7 cellular contexts compared by ENCODE assay signal in genomic region chr2:31138037-31138962, GRCh38. TPM values are rescaled to one million over a fixed set of nuclear protein-coding genes. Genes with fewer than 3 reads are reported as not detected.
DNase-seq lines count a peak whose midpoint lies in the region; ATAC-seq and TF ChIP-seq lines count a peak whose summit lies in the region.

TSS of gene GALNT14 (minus strand) at chr2:31138440. CDS start at chr2:31138086, 354 bp downstream.

- no peaks in the 10 kb centered on the region for H3F3A ChIP-seq in SK-N-SH (replicated peaks; ENCODE audit: insufficient read depth)

- peak within 1 kb of the TSS; percentile 18; the same call in 1 of the 2 replicates for H3K4me3 ChIP-seq in GM12865 (ENCODE audit: low read depth, low read length)
- H3K4me3 ChIP-seq in SK-N-SH (ENCODE audit: low read depth in 2 of 2, low read length in 1 of 2) = peak within 1 kb of the TSS; percentile 55 to 64
- peak within 1 kb of the TSS; percentile 47 for H3K4me3 ChIP-seq in colonic mucosa
- H3K4me3 ChIP-seq in kidney epithelial cell (ENCODE audit: low read depth, low read length) = peak within 1 kb of the TSS; percentile 75
- peak within 1 kb of the TSS; percentile 39 to 85 (median 58) for H3K4me3 ChIP-seq in spleen

- WGBS in SK-N-SH (ENCODE audit: low lambda C conversion rate) = 6% methylated on average over 31 of the region's 95 CpGs
- 1 to 3% (median 1%) methylated on average over 7 to 95 of the region's 95 CpGs for WGBS in spleen, 5 donors

- H3K27me3 ChIP-seq in SK-N-SH (ENCODE audit: insufficient read depth) (peaks cover 57% of the 10 kb centered on the region), colonic mucosa (peaks cover 31% of the 10 kb centered on the region), kidney epithelial cell (ENCODE audit: control insufficient read depth, insufficient read depth, low read length) (no peaks in the 10 kb centered on the region), spleen (replicated peaks in 1 of 7) (peaks cover 0 to 64% (median 22%) of the 10 kb centered on the region in 7 donors)

- H3K9me2 ChIP-seq in SK-N-SH = no peaks in the 10 kb centered on the region

- no peaks in the 10 kb centered on the region for H3K36me3 ChIP-seq in SK-N-SH (replicated peaks in 1 of 2; ENCODE audit: control insufficient read depth in 1 of 2, insufficient read depth in 2 of 2, low read length in 1 of 2)
- H3K36me3 ChIP-seq in colonic mucosa = no peaks in the 10 kb centered on the region
- H3K36me3 ChIP-seq in kidney epithelial cell (ENCODE audit: control insufficient read depth, insufficient read depth, low read length) = no peaks in the 10 kb centered on the region
- no peaks in the 10 kb centered on the region for H3K36me3 ChIP-seq in spleen

- H3K4me1 ChIP-seq in SK-N-SH (ENCODE audit: control insufficient read depth in 1 of 2, insufficient read depth in 2 of 2, low read depth in 1 of 2, low read length in 1 of 2) (peaks cover 0 to 22% of the 10 kb centered on the region in 2 experiments; a peak in 1 of 4 replicates), colonic mucosa (no peaks in the 10 kb centered on the region), spleen (peaks cover 10 to 37% (median 26%) of the 10 kb centered on the region in 6 donors)

- CTCF ChIA-PET in SK-N-SH (lab: Yijun Ruan, JAX) = interaction anchor here (0.6 to 14.0 kb wide), 83 partner anchors 9 to 974 kb away, joined by 3 to 168 read pairs (median 4); partner anchors contain the start of genes CAPN14 and EHD3

- H3K27ac ChIP-seq in SK-N-SH (ENCODE audit: low read depth in 2 of 2, low read length in 1 of 2) = peak within 1 kb of the TSS in 1 of 2 experiments; percentile 68; a peak in 2 of 4 replicates
- H3K27ac ChIP-seq in colonic mucosa = no peak within 1 kb of the TSS
- H3K27ac ChIP-seq in spleen = peak within 1 kb of the TSS in 2 of 8 donors; percentile 26 to 33

- peak; percentile 47 for ATAC-seq in HG03520 (IDR thresholded peaks at IDR 0.05; ENCODE audit: unreplicated experiment)
- ATAC-seq in GM21529 (IDR thresholded peaks at IDR 0.05; ENCODE audit: unreplicated experiment) = no peak

- POLR2A ChIA-PET in SK-N-SH (lab: Yijun Ruan, JAX) = interaction anchor here (1.5 to 2.3 kb wide), 2 partner anchors 144 to 266 kb away, joined by 7 to 9 read pairs; no protein-coding TSS in a partner anchor

- peak in 1 of 2 experiments; percentile 16; a peak in 1 of 4 replicates for TF ChIP-seq EP300 in SK-N-SH (IDR thresholded peaks at IDR 0.05; ENCODE audit: borderline replicate concordance in 1 of 2, low read depth in 1 of 2, low read length in 1 of 2)

- H3K9me3 ChIP-seq in SK-N-SH (no peaks in the 10 kb centered on the region), colonic mucosa (no peaks in the 10 kb centered on the region), spleen (no peaks in the 10 kb centered on the region)

- H3K9ac ChIP-seq in SK-N-SH (no peak within 1 kb of the TSS), colonic mucosa (ENCODE audit: low read depth in 2 of 2, low read length in 2 of 2) (no peak within 1 kb of the TSS)

- no peaks in the 10 kb centered on the region for H3K79me2 ChIP-seq in SK-N-SH (ENCODE audit: insufficient read depth)

- DNase-seq in GM12865 (ENCODE audit: low read depth) (peak; percentile 35), SK-N-SH (peak; percentile 98), colonic mucosa (peak; percentile 30), kidney epithelial cell (ENCODE audit: low read depth) (no peak), spleen (peak; percentile 94)

- intact Hi-C loops in colonic mucosa (cut with DNase I) = no loop called here
- intact Hi-C loops in spleen (cut with DNase I; ENCODE audit: low total_unique reads) = no loop called here

- H3K4me2 ChIP-seq in SK-N-SH = peak within 1 kb of the TSS; percentile 93

- TF ChIP-seq RAD21 in SK-N-SH (IDR thresholded peaks at IDR 0.05; ENCODE audit: low read length) = peak; percentile 67

- H2AFZ ChIP-seq in SK-N-SH (ENCODE audit: low read depth) = peak within 1 kb of the TSS; percentile 86

- no peak for TF ChIP-seq POLR2A in spleen (IDR thresholded peaks at IDR 0.05)

- peak; percentile 21 for TF ChIP-seq CTCF in GM12865 (IDR thresholded peaks at IDR 0.05; ENCODE audit: insufficient read depth, low read depth, low read length, missing control alignments)
- TF ChIP-seq CTCF in SK-N-SH (IDR thresholded peaks at IDR 0.05) = peak; percentile 52
- peak; percentile 25 for TF ChIP-seq CTCF in colonic mucosa (IDR thresholded peaks at IDR 0.05)
- peak; percentile 85 for TF ChIP-seq CTCF in kidney epithelial cell (IDR thresholded peaks at IDR 0.05; ENCODE audit: insufficient read depth, low read length, poor library complexity, severe bottlenecking)
- TF ChIP-seq CTCF in spleen (IDR thresholded peaks at IDR 0.05 in 8 of 11, conservative IDR thresholded peaks at IDR 0.05 in 3 of 11) = peak in 8 of 11 experiments; percentile 17 to 61 (median 48)

- H4K20me1 ChIP-seq in SK-N-SH (ENCODE audit: insufficient read depth) = no peaks in the 10 kb centered on the region

TF ChIP-seq in SK-N-SH, 30 proteins besides CTCF, POLR2A, EP300 and RAD21:
- no peak for TF ChIP-seq EZH2phosphoT487 (IDR thresholded peaks at IDR 0.05; ENCODE audit: borderline replicate concordance, low read depth)
- peak; percentile 87 for TF ChIP-seq MAX (IDR thresholded peaks at IDR 0.05; ENCODE audit: low read depth)
- no peak for TF ChIP-seq TAF1 (IDR thresholded peaks at IDR 0.05; ENCODE audit: borderline replicate concordance, low read depth, low read length)
- no peak for TF ChIP-seq RXRA (IDR thresholded peaks at IDR 0.05; ENCODE audit: borderline replicate concordance, low read depth)
- peak; percentile 24; the same call in 1 of the 2 replicates for TF ChIP-seq USF1 (IDR thresholded peaks at IDR 0.05; ENCODE audit: borderline replicate concordance, low read depth)
- peak; percentile 39 for TF ChIP-seq SMC3 (IDR thresholded peaks at IDR 0.05; ENCODE audit: low read depth, low read length)

RNA-seq across cellular contexts. Expression of gene GALNT14, which starts in this region (rescaled TPM):
- polyA plus RNA-seq in SK-N-SH (2012; rRNA removed) (1.6 and 1.8 TPM in 2 replicates), spleen (1 to 10 TPM; 3.4 to 4.8 (median 3.6) TPM)
- polyA plus RNA-seq in SK-N-SH (2012; cell fraction: cytosol; rRNA removed) = 0.90 and 2.2 TPM in 2 replicates
- polyA plus RNA-seq in SK-N-SH (2012; cell fraction: nucleus; rRNA removed) = 2.0 and 2.1 TPM in 2 replicates
- total RNA-seq in colonic mucosa (under 1 TPM; 0.15 to 0.45 TPM), kidney epithelial cell (47.3 and 54.6 TPM in 2 replicates), spleen (10 to 100 TPM in 1 of 7 donors, 1 to 10 TPM in 6; 2.7 to 18.5 (median 5.8) TPM)

Comparison
In these comparisons a context has a peak if more than half of its experiments do, and no peak if none do; other contexts are left out.
1. Peak in DNase-seq and H3K4me3 ChIP-seq in colonic mucosa; RNA of the gene not detected or under 1 TPM.
2. H3K4me3 ChIP-seq: peak in every context shown above with its lines; median percentile 75 in kidney epithelial cell; 60 in SK-N-SH; 58 in spleen; 47 in colonic mucosa; 18 in GM12865.
3. CTCF ChIP-seq: peak in every context shown above with its lines; median percentile 85 in kidney epithelial cell; 52 in SK-N-SH; 48 in spleen; 25 in colonic mucosa; 21 in GM12865.